In the genomic region with DNA sequence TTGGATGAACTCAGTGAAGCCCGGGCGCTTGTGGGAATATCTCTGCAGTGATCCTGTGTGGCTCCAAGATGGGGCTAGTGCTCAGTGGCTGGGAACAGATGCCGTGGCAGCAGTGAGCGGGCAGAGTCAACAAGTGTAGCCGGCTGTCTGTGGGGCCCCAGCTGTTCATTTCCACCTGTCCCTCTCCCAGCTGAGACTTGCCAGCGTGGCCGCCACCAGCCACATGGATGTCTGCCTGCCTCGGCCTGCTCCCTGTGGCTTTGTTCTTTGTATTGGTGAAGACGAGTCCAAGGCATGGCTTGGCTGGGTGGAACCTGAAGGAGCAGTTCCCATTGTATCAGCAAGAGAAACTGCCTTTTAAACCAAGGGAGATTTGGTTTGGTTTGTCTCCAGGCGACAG, we compare ENCODE assay signal across 27 cellular contexts.
DNase-seq lines count a peak whose midpoint lies in the region; ATAC-seq and TF ChIP-seq lines count a peak whose summit lies in the region.
"Had no signal": no experiment of that assay in that cellular context is flagged by ENCODE, and none has a peak within 500 bp of the region (broad histone marks: within the 10 kb centered on the region; RNA-seq: fewer than 3 reads in every experiment).

No MANE protein-coding gene starts in this region.

- CTCF ChIA-PET in HEK293 (lab: Yijun Ruan, JAX): no interaction called here

- H3K4me1 Mint-ChIP-seq in T-helper 2 cell treated with Interferon-gamma antibody and Interleukin-4, amounts not matched to agents 5 μg/mL and 100 μg/mL, for 36 hours (ENCODE audit: low read depth): no peaks in the 10 kb centered on the region
- H3K4me1 Mint-ChIP-seq: activated T-helper 17 cell treated with anti-CD3 and anti-CD28 coated beads, Interleukin-2, amount 50 U/mL, for 72 hours had no signal

- no peak overlapping the region for H3K27ac ChIP-seq in HEK293 (ENCODE audit: extremely low read depth, low read depth, low read length)
- no peak overlapping the region for H3K27ac ChIP-seq in mesendoderm (ENCODE audit: low read depth, low read length)
- H3K27ac ChIP-seq: C4-2B, coronary artery, esophagus squamous epithelium, left ventricle myocardium inferior, ovary, right lobe of liver had no signal

- ATAC-seq in HG02798 (IDR thresholded peaks at IDR 0.05; ENCODE audit: poor library complexity, unreplicated experiment): no peak
- ATAC-seq: activated CD4-positive, CD25-positive, alpha-beta regulatory T cell treated with anti-CD3 and anti-CD28 coated beads, Interleukin-2, amount 50 U/mL, for 24 hours; activated naive CD4-positive, alpha-beta T cell treated with anti-CD3 and anti-CD28 coated beads, Interleukin-2, amount 50 U/mL, for 72 hours; activated T-helper 17 cell treated with anti-CD3 and anti-CD28 coated beads, Interleukin-2, amount 50 U/mL, for 72 hours; K562; right lobe of liver; stimulated activated naive CD8-positive, alpha-beta T cell treated with anti-CD3 and anti-CD28 coated beads, Interleukin-15, Interleukin-2, amounts not matched to agents 100 U/mL and 50 U/mL, for 24 hours had no signal

- DNase-seq in DMS 273 (lab: John Stamatoyannopoulos, UW; ENCODE audit: unreplicated experiment): peak; percentile 92
- peak; percentile 76 for DNase-seq in NCI-H69 (lab: John Stamatoyannopoulos, UW)
- peak; percentile 34 for DNase-seq in mesendoderm
- DNase-seq in T-helper 2 cell treated with Interferon-gamma antibody and Interleukin-4, amounts not matched to agents 5 μg/mL and 100 μg/mL, for 36 hours (ENCODE audit: low spot score): no peak
- no peak for DNase-seq in NCI-H2029 treated with DMSO at 0.1 percent for 48 hours (lab: John Stamatoyannopoulos, UW)
- DNase-seq: activated CD4-positive, alpha-beta memory T cell treated with anti-CD3 and anti-CD28 coated beads for 36 hours; activated CD8-positive, alpha-beta memory T cell treated with anti-CD3 and anti-CD28 coated beads, Interleukin-2, amount 50 U/mL, for 48 hours; anterior cingulate cortex; esophagus squamous epithelium; hippocampal formation; left ventricle myocardium inferior; MG63; midbrain; NCI-H187; ovary; right lobe of liver; stimulated activated CD4-positive, alpha-beta T cell treated with anti-CD3 and anti-CD28 coated beads, Interleukin-15, amount 100 ng/mL, for 24 hours; stimulated activated naive CD8-positive, alpha-beta T cell treated with anti-CD3 and anti-CD28 coated beads, Interleukin-15, Interleukin-2, amounts not matched to agents 100 U/mL and 50 U/mL, for 24 hours had no signal

- no peak overlapping the region for H3K4me2 ChIP-seq in mesendoderm (ENCODE audit: low read length)

- no CpG with 5 or more reads among the region's 10 CpGs for WGBS in mesendoderm (ENCODE audit: extremely low coverage, insufficient coverage, low lambda C conversion rate)

- H3K4me1 ChIP-seq in HEK293 (ENCODE audit: control insufficient read depth, insufficient read depth, low read length) (no peaks in the 10 kb centered on the region), mesendoderm (ENCODE audit: control insufficient read depth, low read depth, low read length) (no peaks in the 10 kb centered on the region)
- H3K4me1 ChIP-seq: left ventricle myocardium inferior, right lobe of liver had no signal

- no peak overlapping the region for H3K27ac Mint-ChIP-seq in T-helper 2 cell treated with Interferon-gamma antibody and Interleukin-4, amounts not matched to agents 5 μg/mL and 100 μg/mL, for 36 hours
- H3K27ac Mint-ChIP-seq: activated CD4-positive, alpha-beta memory T cell treated with anti-CD3 and anti-CD28 coated beads for 36 hours; activated naive CD4-positive, alpha-beta T cell treated with anti-CD3 and anti-CD28 coated beads, Interleukin-2, amount 50 U/mL, for 72 hours; activated T-helper 17 cell treated with anti-CD3 and anti-CD28 coated beads, Interleukin-2, amount 50 U/mL, for 72 hours; nephron had no signal

- H3K4me3 ChIP-seq in HEK293 (ENCODE audit: low read depth, low read length) (no peak overlapping the region), mesendoderm (ENCODE audit: low read length) (no peak overlapping the region)
- H3K4me3 ChIP-seq: coronary artery, esophagus squamous epithelium, K562, left ventricle myocardium inferior, MG63, ovary, right lobe of liver had no signal

- no peak overlapping the region for H4K5ac ChIP-seq in mesendoderm (ENCODE audit: low read length)

- H2BK5ac ChIP-seq in mesendoderm (ENCODE audit: low read length): no peak overlapping the region

- H3K79me2 ChIP-seq in mesendoderm (ENCODE audit: control insufficient read depth, insufficient read depth, low read length): no peaks in the 10 kb centered on the region

- no peaks in the 10 kb centered on the region for H3K79me1 ChIP-seq in mesendoderm (ENCODE audit: low read length)

- H3K27me3 Mint-ChIP-seq in T-helper 2 cell treated with Interferon-gamma antibody and Interleukin-4, amounts not matched to agents 5 μg/mL and 100 μg/mL, for 36 hours (ENCODE audit: low read depth): no peaks in the 10 kb centered on the region
- H3K27me3 Mint-ChIP-seq: activated CD4-positive, alpha-beta memory T cell treated with anti-CD3 and anti-CD28 coated beads for 36 hours; activated T-helper 17 cell treated with anti-CD3 and anti-CD28 coated beads, Interleukin-2, amount 50 U/mL, for 72 hours had no signal

- no peak overlapping the region for H2BK120ac ChIP-seq in mesendoderm (ENCODE audit: low read depth, low read length)

- POLR2A ChIA-PET in HEK293 (lab: Yijun Ruan, JAX): no interaction called here

- no peak overlapping the region for H4K8ac ChIP-seq in mesendoderm (ENCODE audit: low read depth, low read length)

- no peak for TF ChIP-seq CTCF in HEK293 (tag by site-specific recombination; IDR thresholded peaks at IDR 0.05)

- H3K23ac ChIP-seq in mesendoderm (ENCODE audit: low read length): no peak overlapping the region

- H3K4me3 Mint-ChIP-seq in T-helper 2 cell treated with Interferon-gamma antibody and Interleukin-4, amounts not matched to agents 5 μg/mL and 100 μg/mL, for 36 hours: no peak overlapping the region
- H3K4me3 Mint-ChIP-seq: activated CD4-positive, alpha-beta memory T cell treated with anti-CD3 and anti-CD28 coated beads for 36 hours; activated T-helper 17 cell treated with anti-CD3 and anti-CD28 coated beads, Interleukin-2, amount 50 U/mL, for 72 hours; nephron had no signal

- H3K36me3 Mint-ChIP-seq in T-helper 2 cell treated with Interferon-gamma antibody and Interleukin-4, amounts not matched to agents 5 μg/mL and 100 μg/mL, for 36 hours (ENCODE audit: low read depth): no peaks in the 10 kb centered on the region
- H3K36me3 Mint-ChIP-seq: activated CD4-positive, alpha-beta memory T cell treated with anti-CD3 and anti-CD28 coated beads for 36 hours; activated naive CD4-positive, alpha-beta T cell treated with anti-CD3 and anti-CD28 coated beads, Interleukin-2, amount 50 U/mL, for 72 hours had no signal

- H3K9me3 ChIP-seq in HEK293 (ENCODE audit: control insufficient read depth, insufficient read depth, low read depth, low read length): no peaks in the 10 kb centered on the region
- H3K9me3 ChIP-seq: esophagus squamous epithelium, MG63, ovary, right lobe of liver had no signal

- H3K18ac ChIP-seq in mesendoderm (ENCODE audit: low read length): no peak overlapping the region

- no peak overlapping the region for H2AK5ac ChIP-seq in mesendoderm (ENCODE audit: low read length)

- no peaks in the 10 kb centered on the region for H3K36me3 ChIP-seq in HEK293 (ENCODE audit: control insufficient read depth in 2 of 2, insufficient read depth in 1 of 2, low read length in 2 of 2)
- no peaks in the 10 kb centered on the region for H3K36me3 ChIP-seq in mesendoderm (ENCODE audit: control insufficient read depth, insufficient read depth, low read length)
- H3K36me3 ChIP-seq: esophagus squamous epithelium, left ventricle myocardium inferior, MG63, ovary, right lobe of liver had no signal

- no peak overlapping the region for H3K4ac ChIP-seq in mesendoderm (ENCODE audit: low read depth, low read length)

- no peaks in the 10 kb centered on the region for H3K27me3 ChIP-seq in mesendoderm (ENCODE audit: insufficient read depth, low read length, poor library complexity)
- H3K27me3 ChIP-seq: MG63, ovary, right lobe of liver had no signal

- H2BK15ac ChIP-seq in mesendoderm (replicated peaks; ENCODE audit: low read depth): no peak overlapping the region

- no peaks in the 10 kb centered on the region for H3K9me3 Mint-ChIP-seq in T-helper 2 cell treated with Interferon-gamma antibody and Interleukin-4, amounts not matched to agents 5 μg/mL and 100 μg/mL, for 36 hours
- H3K9me3 Mint-ChIP-seq: activated CD4-positive, alpha-beta memory T cell treated with anti-CD3 and anti-CD28 coated beads for 36 hours; activated naive CD4-positive, alpha-beta T cell treated with anti-CD3 and anti-CD28 coated beads, Interleukin-2, amount 50 U/mL, for 72 hours; activated T-helper 17 cell treated with anti-CD3 and anti-CD28 coated beads, Interleukin-2, amount 50 U/mL, for 72 hours had no signal

- no peak overlapping the region for H3K9ac ChIP-seq in mesendoderm (ENCODE audit: low read length)

- no peak overlapping the region for H3K56ac ChIP-seq in mesendoderm (ENCODE audit: low read length)

TF ChIP-seq in HEK293, 187 proteins besides CTCF, POLR2A, EP300 and RAD21:
- TF ChIP-seq SCRT2 (tag by site-specific recombination; IDR thresholded peaks at IDR 0.05) (0 out of 2 replicates have a peak, but pooled peaks have one; percentile 23), GLI4 (tag by site-specific recombination; IDR thresholded peaks at IDR 0.05) (no peak)

Comparison
In these comparisons a context has a peak if more than half of its experiments do, and no peak if none do; other contexts are left out.
1. DNase-seq: peak in DMS 273 (single experiment), NCI-H69 (single experiment) and mesendoderm (single experiment); none in T-helper 2 cell treated with Interferon-gamma antibody and Interleukin-4, amounts not matched to agents 5 μg/mL and 100 μg/mL, for 36 hours (single experiment) and NCI-H2029 treated with DMSO at 0.1 percent for 48 hours (single experiment).